10 cellular contexts compared by ENCODE assay signal in genomic region chr18:36185901-36186460, GRCh38. TPM values are rescaled to one million over a fixed set of nuclear protein-coding genes. Genes with fewer than 3 reads are reported as not detected.
DNase-seq lines count a peak whose midpoint lies in the region; ATAC-seq and TF ChIP-seq lines count a peak whose summit lies in the region.
"Had no signal": no experiment of that assay in that cellular context is flagged by ENCODE, and none has a peak within 500 bp of the region (broad histone marks: within the 10 kb centered on the region; RNA-seq: fewer than 3 reads in every experiment).

No MANE protein-coding gene starts in this region.

- H2AFZ ChIP-seq in Karpas-422 (ENCODE audit: low read length) = no peak overlapping the region

- no peaks in the 10 kb centered on the region for H3K9me2 ChIP-seq in Karpas-422 (replicated peaks; ENCODE audit: insufficient read depth, low read length)

- no peaks in the 10 kb centered on the region for H3K36me3 ChIP-seq in Karpas-422 (ENCODE audit: insufficient read depth, low read length)

- TF ChIP-seq CTCF in AG10803 (conservative IDR thresholded peaks at IDR 0.05; ENCODE audit: low read length) (no peak), MCF 10A (IDR thresholded peaks at IDR 0.05; ENCODE audit: unreplicated experiment) (no peak), mesothelial cell of epicardium (IDR thresholded peaks at IDR 0.05; ENCODE audit: unreplicated experiment) (no peak)

- peaks cover 8% of the 10 kb centered on the region for H3K36me3 Mint-ChIP-seq in MCF 10A (ENCODE audit: insufficient read depth, unreplicated experiment)
- H3K36me3 Mint-ChIP-seq in mesothelial cell of epicardium = no peaks in the 10 kb centered on the region

- H3K79me2 ChIP-seq in Karpas-422 (ENCODE audit: low read length) = no peaks in the 10 kb centered on the region

- H3K4me3 Mint-ChIP-seq in MCF 10A (ENCODE audit: unreplicated experiment) (peak overlapping the region; percentile 96), mesothelial cell of epicardium (peak overlapping the region; percentile 82)

- no TSS peak for BruUV-seq in MCF 10A (replicated peaks; lab: Mats Ljungman, UMichigan)

- no peak overlapping the region for H3K9ac ChIP-seq in Karpas-422 (ENCODE audit: low read length)

- DNase-seq in AG10803 (ENCODE audit: low read depth) (no peak), D341Med (ENCODE audit: low spot score) (peak; percentile 49), MCF 10A (ENCODE audit: unreplicated experiment) (no peak), mesothelial cell of epicardium (ENCODE audit: low spot score in 2 of 2, unreplicated experiment in 2 of 2) (no peak), Karpas-422 (no peak), NCI-H1436 treated with DMSO at 0.1 percent for 48 hours (lab: John Stamatoyannopoulos, UW) (no peak)
- DNase-seq: midbrain, NCI-H446 had no signal

- H3K4me3 ChIP-seq in AG10803 (ENCODE audit: low read length) (peak overlapping the region; percentile 88), Karpas-422 (ENCODE audit: low read length) (no peak overlapping the region)

- H3K4me1 Mint-ChIP-seq in MCF 10A (ENCODE audit: insufficient read depth, unreplicated experiment) (peaks cover 31% of the 10 kb centered on the region), mesothelial cell of epicardium (peaks cover 8% of the 10 kb centered on the region)

- ATAC-seq in GM18873 (IDR thresholded peaks at IDR 0.05; ENCODE audit: low FRiP score, unreplicated experiment) (no peak), HG03280 (IDR thresholded peaks at IDR 0.05; ENCODE audit: unreplicated experiment) (no peak)

- peaks cover 18% of the 10 kb centered on the region for H3K4me1 ChIP-seq in Karpas-422 (ENCODE audit: low read length)

- intact Hi-C loops in MCF 10A (cut with micrococcal nuclease) = loop anchor here (2.0 kb wide), 1 partner anchor 57 kb away; the partner anchor contains the start of genes ELP2 and SLC39A6

- no peaks in the 10 kb centered on the region for H3K9me3 ChIP-seq in Karpas-422 (ENCODE audit: low read length)

- H3K9me3 Mint-ChIP-seq in MCF 10A (ENCODE audit: unreplicated experiment) = no peaks in the 10 kb centered on the region
- H3K9me3 Mint-ChIP-seq in mesothelial cell of epicardium = no peaks in the 10 kb centered on the region

- POLR2A ChIA-PET in MCF 10A (lab: Yijun Ruan, JAX) = interaction anchor here (0.7 to 5.6 kb wide), 5 partner anchors 10 to 213 kb away, joined by 3 to 92 read pairs (median 5); partner anchors contain the start of genes ELP2, RMP24 and SLC39A6

- no peaks in the 10 kb centered on the region for H3K27me3 ChIP-seq in Karpas-422 (ENCODE audit: low read length)

- H3K27ac Mint-ChIP-seq in MCF 10A (ENCODE audit: low read depth, unreplicated experiment) (peak overlapping the region; percentile 89), mesothelial cell of epicardium (no peak overlapping the region)

- peaks cover 22% of the 10 kb centered on the region; the same call in 1 of the 2 replicates for H4K20me1 ChIP-seq in Karpas-422 (ENCODE audit: insufficient read depth, low read depth, low read length)

- CTCF ChIA-PET in MCF 10A (lab: Yijun Ruan, JAX) = interaction anchor here (0.9 kb wide), 1 partner anchor 11 kb away, joined by 3 read pairs; no protein-coding TSS in a partner anchor

- H3K4me2 ChIP-seq in Karpas-422 (ENCODE audit: low read depth, low read length, poor library complexity, severe bottlenecking) = no peak overlapping the region

- H3K27ac ChIP-seq in Karpas-422 (ENCODE audit: low read length) = no peak overlapping the region

- H3K27me3 Mint-ChIP-seq in MCF 10A (ENCODE audit: insufficient read depth, unreplicated experiment) = no peaks in the 10 kb centered on the region
- peaks cover 39% of the 10 kb centered on the region for H3K27me3 Mint-ChIP-seq in mesothelial cell of epicardium (ENCODE audit: low read depth)

RNA-seq across cellular contexts. Expression of gene MOCOS, which starts 1.3 kb away (rescaled TPM):
- 69.1 and 81.1 TPM in 2 replicates for total RNA-seq in MCF 10A (2022)
- 2.2 to 3.2 TPM (median 3.2 TPM) in 3 replicates for total RNA-seq in mesothelial cell of epicardium
- total RNA-seq in Karpas-422 (2014; rRNA removed; shearing (Covaris generic); ENCODE audit: low replicate concordance) = not detected in 2 replicates

RNA-seq across cellular contexts. Expression of gene ELP2, which starts 56.3 kb away (rescaled TPM):
- total RNA-seq in MCF 10A (2022) (100 and 105 TPM in 2 replicates), mesothelial cell of epicardium (131 to 144 TPM (median 143 TPM) in 3 replicates)
- total RNA-seq in Karpas-422 (2014; rRNA removed; shearing (Covaris generic); ENCODE audit: low replicate concordance) = 124 and 167 TPM in 2 replicates

RNA-seq across cellular contexts. Expression of gene SLC39A6, which starts 56.8 kb away (rescaled TPM):
- total RNA-seq in MCF 10A (2022) (49.7 and 53.5 TPM in 2 replicates), mesothelial cell of epicardium (42.0 to 43.1 TPM (median 42.7 TPM) in 3 replicates)
- 72.6 and 114 TPM in 2 replicates for total RNA-seq in Karpas-422 (2014; rRNA removed; shearing (Covaris generic); ENCODE audit: low replicate concordance)

Comparison
In these comparisons a context has a peak if more than half of its experiments do, and no peak if none do; other contexts are left out.
1. RNA of gene MOCOS, which starts 1.3 kb away (total RNA-seq): 69.1 to 81.1 TPM in MCF 10A; 2.2 to 3.2 TPM in mesothelial cell of epicardium and not detected in Karpas-422; every median in the first group is over 10 times any median in the second.